2 cellular contexts compared by ENCODE assay signal in genomic region chr12:52139147-52139546, GRCh38.
TF ChIP-seq lines count a peak whose summit lies in the region.

No MANE protein-coding gene starts in this region.

TF ChIP-seq in GM23338, 12 proteins besides CTCF, POLR2A, EP300 and RAD21:
- TF ChIP-seq EZH2 (IDR thresholded peaks at IDR 0.05; ENCODE audit: low read depth, unreplicated experiment): no peak
- TF ChIP-seq ZNF331 (CRISPR knock-in tag; IDR thresholded peaks at IDR 0.05; ENCODE audit: low read depth): no peak
- no peak for TF ChIP-seq REST (IDR thresholded peaks at IDR 0.05; ENCODE audit: unreplicated experiment)
- no peak for TF ChIP-seq NANOG (IDR thresholded peaks at IDR 0.05; ENCODE audit: borderline replicate concordance)

TF ChIP-seq in H1, 55 proteins besides CTCF, POLR2A, EP300 and RAD21:
- no peak for TF ChIP-seq BCL11A (IDR thresholded peaks at IDR 0.05; ENCODE audit: low read depth in 2 of 2, low read length in 2 of 2)
- TF ChIP-seq, protein P1, sequence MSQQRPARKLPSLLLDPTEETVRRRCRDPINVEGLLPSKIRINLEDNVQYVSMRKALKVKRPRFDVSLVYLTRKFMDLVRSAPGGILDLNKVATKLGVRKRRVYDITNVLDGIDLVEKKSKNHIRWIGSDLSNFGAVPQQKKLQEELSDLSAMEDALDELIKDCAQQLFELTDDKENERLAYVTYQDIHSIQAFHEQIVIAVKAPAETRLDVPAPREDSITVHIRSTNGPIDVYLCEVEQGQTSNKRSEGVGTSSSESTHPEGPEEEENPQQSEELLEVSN (IDR thresholded peaks at IDR 0.05): peak; percentile 9; the same call in 1 of the 2 replicates
